ENCODE assay signal across 8 cellular contexts in the genomic region with DNA sequence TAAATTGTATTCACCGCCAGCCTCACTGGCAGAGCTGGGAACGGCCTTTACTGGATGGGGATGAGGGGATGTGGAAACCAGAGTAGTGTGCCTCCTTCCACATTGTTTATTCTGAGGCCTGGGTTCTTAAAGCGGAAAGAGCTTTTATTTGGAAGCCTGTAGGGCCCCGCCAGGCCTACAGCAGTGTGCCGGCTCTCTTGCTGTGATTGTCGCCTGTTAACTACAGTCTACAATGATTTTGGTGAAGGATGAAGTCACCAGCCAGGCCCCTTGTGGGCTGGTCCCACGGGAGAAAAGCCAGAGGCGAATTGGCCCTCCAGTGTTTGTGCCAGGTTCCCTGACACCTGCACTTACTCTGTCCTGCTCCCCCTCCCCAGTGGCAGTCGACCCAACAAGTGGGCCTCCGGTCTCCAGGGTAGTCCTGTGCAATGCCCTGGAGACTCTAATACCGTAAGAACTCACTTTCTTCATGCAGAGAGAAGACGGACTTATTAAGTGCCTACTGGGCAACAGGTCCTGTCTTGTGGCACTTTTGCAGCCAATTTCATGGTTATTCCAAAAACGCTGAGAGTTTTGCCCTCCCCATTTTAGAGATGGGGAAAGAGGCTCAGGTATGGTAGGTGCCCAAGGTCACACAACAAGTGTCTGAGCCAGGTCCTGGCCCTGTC. TPM values are rescaled to one million over a fixed set of nuclear protein-coding genes. Genes with fewer than 3 reads are reported as not detected.
DNase-seq lines count a peak whose midpoint lies in the region; ATAC-seq and TF ChIP-seq lines count a peak whose summit lies in the region.

No MANE protein-coding gene starts in this region.

- ATAC-seq in HG03520 (IDR thresholded peaks at IDR 0.05; ENCODE audit: unreplicated experiment) (no peak), HG03196 (IDR thresholded peaks at IDR 0.05; ENCODE audit: unreplicated experiment) (no peak), HG03135 (IDR thresholded peaks at IDR 0.05; ENCODE audit: unreplicated experiment) (no peak)

- H3K27me3 Mint-ChIP-seq in activated T-cell treated with anti-CD3 and anti-CD28 coated beads, Interleukin-2, amount 50 U/mL, for 24 hours, result no peaks in the 10 kb centered on the region

- TF ChIP-seq POLR2A in breast epithelium (IDR thresholded peaks at IDR 0.05) (no peak), tibial nerve (IDR thresholded peaks at IDR 0.05) (no peak)

- peak overlapping the region in 1 of 2 donors; percentile 80 for H3K9ac ChIP-seq in liver (ENCODE audit: low read depth in 1 of 2, low read length in 2 of 2)

- no peak for DNase-seq in activated T-cell treated with anti-CD3 and anti-CD28 coated beads, Interleukin-2, amount 50 U/mL, for 24 hours
- no peak for DNase-seq in activated T-cell treated with anti-CD3 and anti-CD28 coated beads, Interleukin-2, amount 50 U/mL, for 1 hour
- no peak for DNase-seq in breast epithelium (ENCODE audit: low spot score in 2 of 2)
- DNase-seq in tibial nerve (ENCODE audit: low spot score in 2 of 2), result no peak

- H3K36me3 ChIP-seq in breast epithelium (no peaks in the 10 kb centered on the region), liver (ENCODE audit: control insufficient read depth in 4 of 4, insufficient read depth in 3 of 4, low read depth in 1 of 4, low read length in 3 of 4) (no peaks in the 10 kb centered on the region), tibial nerve (no peaks in the 10 kb centered on the region)

- peak overlapping the region; percentile 66 to 90 (median 75) for H3K4me3 ChIP-seq in breast epithelium
- H3K4me3 ChIP-seq in liver (ENCODE audit: low read depth in 1 of 3, low read length in 3 of 3), result peak overlapping the region; percentile 78 to 80 (median 80)
- peak overlapping the region; percentile 56 to 97 (median 68) for H3K4me3 ChIP-seq in tibial nerve

- H3K9me3 ChIP-seq in breast epithelium (no peaks in the 10 kb centered on the region), liver (ENCODE audit: control insufficient read depth in 4 of 4, low read length in 3 of 4) (no peaks in the 10 kb centered on the region), tibial nerve (no peaks in the 10 kb centered on the region)

- no peaks in the 10 kb centered on the region for H3K27me3 ChIP-seq in breast epithelium
- no peaks in the 10 kb centered on the region for H3K27me3 ChIP-seq in liver (ENCODE audit: control insufficient read depth in 4 of 4, insufficient read depth in 4 of 4, low read length in 3 of 4)
- H3K27me3 ChIP-seq in tibial nerve, result no peaks in the 10 kb centered on the region

- TF ChIP-seq CTCF in breast epithelium (IDR thresholded peaks at IDR 0.05), result no peak
- no peak for TF ChIP-seq CTCF in liver (IDR thresholded peaks at IDR 0.05; ENCODE audit: low read depth, low read length, missing input control)
- TF ChIP-seq CTCF in tibial nerve (IDR thresholded peaks at IDR 0.05), result no peak

- TF ChIP-seq RAD21 in liver (IDR thresholded peaks at IDR 0.05), result no peak

- peaks cover 7% of the 10 kb centered on the region for H3K36me3 Mint-ChIP-seq in activated T-cell treated with anti-CD3 and anti-CD28 coated beads, Interleukin-2, amount 50 U/mL, for 24 hours (ENCODE audit: low read depth)

- H3K27ac ChIP-seq in breast epithelium, result peak overlapping the region; percentile 70 to 83
- H3K27ac ChIP-seq in liver (ENCODE audit: low read depth in 1 of 2, low read length in 2 of 2), result peak overlapping the region; percentile 74 to 79
- H3K27ac ChIP-seq in tibial nerve, result peak overlapping the region; percentile 47 to 95 (median 80)

- H3K27ac Mint-ChIP-seq in activated T-cell treated with anti-CD3 and anti-CD28 coated beads, Interleukin-2, amount 50 U/mL, for 24 hours, result no peak overlapping the region

- 40% methylated on average over 13 of the region's 13 CpGs for WGBS in liver
- 63 to 69% methylated on average over 10 to 13 of the region's 13 CpGs for WGBS in tibial nerve, 2 donors

- TF ChIP-seq EP300 in tibial nerve (IDR thresholded peaks at IDR 0.05), result no peak

- H3K4me1 Mint-ChIP-seq in activated T-cell treated with anti-CD3 and anti-CD28 coated beads, Interleukin-2, amount 50 U/mL, for 24 hours (ENCODE audit: low read depth), result peaks cover 45% of the 10 kb centered on the region

- H3K9me3 Mint-ChIP-seq in activated T-cell treated with anti-CD3 and anti-CD28 coated beads, Interleukin-2, amount 50 U/mL, for 24 hours, result no peaks in the 10 kb centered on the region

- intact Hi-C loops in breast epithelium (cut with DNase I; ENCODE audit: low total_unique reads), result no loop called here

- peak overlapping the region; percentile 78 for H3K4me3 Mint-ChIP-seq in activated T-cell treated with anti-CD3 and anti-CD28 coated beads, Interleukin-2, amount 50 U/mL, for 24 hours

- H3K4me1 ChIP-seq in breast epithelium (peaks cover 0 to 4% of the 10 kb centered on the region in 2 donors), liver (ENCODE audit: control insufficient read depth in 4 of 4, insufficient read depth in 4 of 4, low read length in 3 of 4) (peaks cover 5 to 16% (median 7%) of the 10 kb centered on the region in 4 donors), tibial nerve (peaks cover 0 to 33% (median 13%) of the 10 kb centered on the region in 4 donors)

TF ChIP-seq in liver, 16 proteins besides CTCF, POLR2A, EP300 and RAD21:
- TF ChIP-seq, protein P1, sequence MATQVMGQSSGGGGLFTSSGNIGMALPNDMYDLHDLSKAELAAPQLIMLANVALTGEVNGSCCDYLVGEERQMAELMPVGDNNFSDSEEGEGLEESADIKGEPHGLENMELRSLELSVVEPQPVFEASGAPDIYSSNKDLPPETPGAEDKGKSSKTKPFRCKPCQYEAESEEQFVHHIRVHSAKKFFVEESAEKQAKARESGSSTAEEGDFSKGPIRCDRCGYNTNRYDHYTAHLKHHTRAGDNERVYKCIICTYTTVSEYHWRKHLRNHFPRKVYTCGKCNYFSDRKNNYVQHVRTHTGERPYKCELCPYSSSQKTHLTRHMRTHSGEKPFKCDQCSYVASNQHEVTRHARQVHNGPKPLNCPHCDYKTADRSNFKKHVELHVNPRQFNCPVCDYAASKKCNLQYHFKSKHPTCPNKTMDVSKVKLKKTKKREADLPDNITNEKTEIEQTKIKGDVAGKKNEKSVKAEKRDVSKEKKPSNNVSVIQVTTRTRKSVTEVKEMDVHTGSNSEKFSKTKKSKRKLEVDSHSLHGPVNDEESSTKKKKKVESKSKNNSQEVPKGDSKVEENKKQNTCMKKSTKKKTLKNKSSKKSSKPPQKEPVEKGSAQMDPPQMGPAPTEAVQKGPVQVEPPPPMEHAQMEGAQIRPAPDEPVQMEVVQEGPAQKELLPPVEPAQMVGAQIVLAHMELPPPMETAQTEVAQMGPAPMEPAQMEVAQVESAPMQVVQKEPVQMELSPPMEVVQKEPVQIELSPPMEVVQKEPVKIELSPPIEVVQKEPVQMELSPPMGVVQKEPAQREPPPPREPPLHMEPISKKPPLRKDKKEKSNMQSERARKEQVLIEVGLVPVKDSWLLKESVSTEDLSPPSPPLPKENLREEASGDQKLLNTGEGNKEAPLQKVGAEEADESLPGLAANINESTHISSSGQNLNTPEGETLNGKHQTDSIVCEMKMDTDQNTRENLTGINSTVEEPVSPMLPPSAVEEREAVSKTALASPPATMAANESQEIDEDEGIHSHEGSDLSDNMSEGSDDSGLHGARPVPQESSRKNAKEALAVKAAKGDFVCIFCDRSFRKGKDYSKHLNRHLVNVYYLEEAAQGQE (IDR thresholded peaks at IDR 0.05), result no peak

RNA-seq across cellular contexts. Expression of a gene that starts 1.2 kb away (rescaled TPM):
- total RNA-seq in breast epithelium (10 to 100 TPM; 30.9 to 52.4 (median 38.6) TPM), liver (100 to 1,000 TPM in 1 of 2 donors, 10 to 100 TPM in 1; 65.6 to 113 TPM), tibial nerve (100 to 1,000 TPM in 2 of 4 donors, 10 to 100 TPM in 2; 87.0 to 136 (median 101) TPM)
- polyA plus RNA-seq in liver, result 10 to 100 TPM; 17.5 to 20.3 TPM
